Comparison of ENCODE assay signal across 8 cellular contexts in genomic region chr14:75127474-75127820, GRCh38. TPM values are rescaled to one million over a fixed set of nuclear protein-coding genes. Genes with fewer than 3 reads are reported as not detected.
DNase-seq lines count a peak whose midpoint lies in the region; ATAC-seq and TF ChIP-seq lines count a peak whose summit lies in the region.
"Not testable (repeated sequence)": the region's sequence is repeated elsewhere in the genome, so short reads cannot be mapped to it uniquely, and the experiment has no call there.

No MANE protein-coding gene starts in this region.

- TF ChIP-seq CTCF in AG09309 (IDR thresholded peaks at IDR 0.05; ENCODE audit: control insufficient read depth, insufficient read depth, low read depth, low read length, missing control alignments); RWPE1 (conservative IDR thresholded peaks at IDR 0.05; ENCODE audit: low read depth); nephron progenitor cell (IDR thresholded peaks at IDR 0.05): not testable (repeated sequence)

- peak overlapping the region; percentile 97 for H3K27ac Mint-ChIP-seq in activated naive CD4-positive, alpha-beta T cell treated with anti-CD3 and anti-CD28 coated beads for 36 hours
- peak overlapping the region; percentile 97 for H3K27ac Mint-ChIP-seq in nephron progenitor cell
- peak overlapping the region; percentile 99 for H3K27ac Mint-ChIP-seq in stimulated activated naive B cell treated with anti-CD40 and anti-IgM and Interleukin-4, amounts not matched to agents 10 μg/mL and 1 μg/mL and 100 μg/mL, for 72 hours

- not testable (repeated sequence) for ATAC-seq in stimulated activated naive B cell treated with anti-CD40 and anti-IgM and Interleukin-4, amounts not matched to agents 10 μg/mL and 1 μg/mL and 100 μg/mL, for 72 hours (replicated peaks)

- H3K27ac ChIP-seq in RWPE1: peak overlapping the region; percentile 92
- H3K27ac ChIP-seq in ectodermal cell (ENCODE audit: insufficient read depth, low read depth, low read length, poor library complexity, severe bottlenecking); iPS-18a (ENCODE audit: low read length): not testable (repeated sequence)

- peaks cover 22% of the 10 kb centered on the region for H3K4me1 ChIP-seq in HAP-1
- H3K4me1 ChIP-seq in ectodermal cell (ENCODE audit: control insufficient read depth, insufficient read depth, low read length); iPS-18a (ENCODE audit: control insufficient read depth, low read depth, low read length): not testable (repeated sequence)

- H3K4me3 Mint-ChIP-seq in activated naive CD4-positive, alpha-beta T cell treated with anti-CD3 and anti-CD28 coated beads for 36 hours: peak overlapping the region; percentile 96
- H3K4me3 Mint-ChIP-seq in nephron progenitor cell: peak overlapping the region; percentile 89
- peak overlapping the region; percentile 94 for H3K4me3 Mint-ChIP-seq in stimulated activated naive B cell treated with anti-CD40 and anti-IgM and Interleukin-4, amounts not matched to agents 10 μg/mL and 1 μg/mL and 100 μg/mL, for 72 hours

- H3K27me3 ChIP-seq in HAP-1 (ENCODE audit: low read depth); ectodermal cell (ENCODE audit: control insufficient read depth, insufficient read depth, low read length, poor library complexity, severe bottlenecking); iPS-18a (ENCODE audit: control insufficient read depth, insufficient read depth, low read length): not testable (repeated sequence)

- peaks cover 13% of the 10 kb centered on the region for H3K36me3 Mint-ChIP-seq in activated naive CD4-positive, alpha-beta T cell treated with anti-CD3 and anti-CD28 coated beads for 36 hours (ENCODE audit: low read depth)
- peaks cover 13% of the 10 kb centered on the region for H3K36me3 Mint-ChIP-seq in nephron progenitor cell (ENCODE audit: low read depth)
- H3K36me3 Mint-ChIP-seq in stimulated activated naive B cell treated with anti-CD40 and anti-IgM and Interleukin-4, amounts not matched to agents 10 μg/mL and 1 μg/mL and 100 μg/mL, for 72 hours: peaks cover 12 to 20% of the 10 kb centered on the region in 2 donors

- POLR2A ChIA-PET in RWPE1 (lab: Yijun Ruan, JAX; ENCODE audit: low non-redundant PET): not testable (repeated sequence)

- H3K36me3 ChIP-seq in HAP-1 (replicated peaks): peaks cover 18% of the 10 kb centered on the region; the same call in 1 of the 2 replicates
- H3K36me3 ChIP-seq in ectodermal cell (ENCODE audit: control insufficient read depth, insufficient read depth, low read length); iPS-18a (ENCODE audit: control insufficient read depth, low read depth, low read length): not testable (repeated sequence)

- intact Hi-C loops in activated naive CD4-positive, alpha-beta T cell treated with anti-CD3 and anti-CD28 coated beads for 36 hours (cut with micrococcal nuclease): loop anchor here (1.0 to 2.0 kb wide), 6 partner anchors 15 to 533 kb away; partner anchors contain the start of genes DLST, EIF2B2, ERG28 and MLH3

- 71 to 77% methylated on average over 15 to 16 of the region's 16 CpGs for WGBS in ectodermal cell, 2 experiments

- CTCF ChIA-PET in RWPE1 (lab: Yijun Ruan, JAX): interaction anchor here (0.7 kb wide), 1 partner anchor 269 kb away, joined by 3 read pairs; no protein-coding TSS in a partner anchor
- CTCF ChIA-PET in activated naive CD4-positive, alpha-beta T cell treated with anti-CD3 and anti-CD28 coated beads for 36 hours (lab: Charles Lee): interaction anchor here (4.0 to 5.1 kb wide), 2 partner anchors 169 to 176 kb away, joined by 24 to 64 read pairs; no protein-coding TSS in a partner anchor

- not testable (repeated sequence) for H3K9me3 ChIP-seq in HAP-1; ectodermal cell (ENCODE audit: control insufficient read depth, low read length); iPS-18a (ENCODE audit: control insufficient read depth, low read depth, low read length)

- H3K4me3 ChIP-seq in AG09309 (ENCODE audit: control insufficient read depth, low read depth, low read length): peak overlapping the region; percentile 60
- H3K4me3 ChIP-seq in HAP-1: peak overlapping the region; percentile 90
- peak overlapping the region; percentile 76 for H3K4me3 ChIP-seq in ectodermal cell (ENCODE audit: insufficient read depth, low read depth, low read length)
- peak overlapping the region; percentile 92 for H3K4me3 ChIP-seq in iPS-18a (ENCODE audit: low read length)

- peaks cover 37% of the 10 kb centered on the region for H3K4me1 Mint-ChIP-seq in activated naive CD4-positive, alpha-beta T cell treated with anti-CD3 and anti-CD28 coated beads for 36 hours (ENCODE audit: low read depth)
- H3K4me1 Mint-ChIP-seq in nephron progenitor cell: peaks cover 42% of the 10 kb centered on the region
- H3K4me1 Mint-ChIP-seq in stimulated activated naive B cell treated with anti-CD40 and anti-IgM and Interleukin-4, amounts not matched to agents 10 μg/mL and 1 μg/mL and 100 μg/mL, for 72 hours: peaks cover 27 to 41% of the 10 kb centered on the region in 2 donors

- peak overlapping the region; percentile 88 for H3K9ac ChIP-seq in iPS-18a (ENCODE audit: low read length)

- in situ Hi-C loops in HAP-1 (cut with MboI; ENCODE audit: low sequenced_read_pairs): loop anchor here (10.0 to 25.0 kb wide), 2 partner anchors 357 to 535 kb away; partner anchors contain the start of genes ERG28 and TTLL5

- not testable (repeated sequence) for H3K9me3 Mint-ChIP-seq in activated naive CD4-positive, alpha-beta T cell treated with anti-CD3 and anti-CD28 coated beads for 36 hours; nephron progenitor cell; stimulated activated naive B cell treated with anti-CD40 and anti-IgM and Interleukin-4, amounts not matched to agents 10 μg/mL and 1 μg/mL and 100 μg/mL, for 72 hours

- not testable (repeated sequence) for H3K27me3 Mint-ChIP-seq in activated naive CD4-positive, alpha-beta T cell treated with anti-CD3 and anti-CD28 coated beads for 36 hours (ENCODE audit: low read depth); nephron progenitor cell (ENCODE audit: low read depth, poor library complexity); stimulated activated naive B cell treated with anti-CD40 and anti-IgM and Interleukin-4, amounts not matched to agents 10 μg/mL and 1 μg/mL and 100 μg/mL, for 72 hours

- DNase-seq in AG09309 (ENCODE audit: low read depth); RWPE1 (ENCODE audit: low spot score); nephron progenitor cell; stimulated activated naive B cell treated with anti-CD40 and anti-IgM and Interleukin-4, amounts not matched to agents 10 μg/mL and 1 μg/mL and 100 μg/mL, for 72 hours: not testable (repeated sequence)
- DNase-seq in HAP-1 (ENCODE audit: low spot score in 2 of 2): peak in 1 of 2 experiments; percentile 11
- DNase-seq in activated naive CD4-positive, alpha-beta T cell treated with anti-CD3 and anti-CD28 coated beads for 36 hours: peak; percentile 30

RNA-seq across cellular contexts. Expression of gene NEK9, which starts 0.6 kb away (rescaled TPM):
- total RNA-seq in activated naive CD4-positive, alpha-beta T cell treated with anti-CD3 and anti-CD28 coated beads for 36 hours: 10 to 100 TPM; 53.5 to 55.6 TPM
- polyA plus RNA-seq in ectodermal cell (2013, experiment 1 of 4): 122 TPM
- polyA plus RNA-seq in ectodermal cell (2013, experiment 2 of 4): 140 TPM
- polyA plus RNA-seq in ectodermal cell (2013, experiment 3 of 4): 77.8 TPM
- 93.7 TPM for polyA plus RNA-seq in ectodermal cell (2013, experiment 4 of 4)

RNA-seq across cellular contexts. Expression of gene TMED10, which starts 49.0 kb away (rescaled TPM):
- 100 to 1,000 TPM; 151 to 156 TPM for total RNA-seq in activated naive CD4-positive, alpha-beta T cell treated with anti-CD3 and anti-CD28 coated beads for 36 hours
- polyA plus RNA-seq in ectodermal cell (2013, experiment 1 of 4): 153 TPM
- polyA plus RNA-seq in ectodermal cell (2013, experiment 2 of 4): 148 TPM
- polyA plus RNA-seq in ectodermal cell (2013, experiment 3 of 4): 89.7 TPM
- polyA plus RNA-seq in ectodermal cell (2013, experiment 4 of 4): 125 TPM

RNA-seq across cellular contexts. Expression of gene ZC2HC1C, which starts 58.0 kb away (rescaled TPM):
- under 1 TPM; 0.64 to 0.86 TPM for total RNA-seq in activated naive CD4-positive, alpha-beta T cell treated with anti-CD3 and anti-CD28 coated beads for 36 hours
- polyA plus RNA-seq in ectodermal cell (2013, experiment 1 of 4): 1.7 TPM
- polyA plus RNA-seq in ectodermal cell (2013, experiment 2 of 4): 2.8 TPM
- 1.2 TPM for polyA plus RNA-seq in ectodermal cell (2013, experiment 3 of 4)
- 2.7 TPM for polyA plus RNA-seq in ectodermal cell (2013, experiment 4 of 4)
